In genomic region chr15:37847776-37848175, GRCh38 we compare ENCODE assay signal across 8 cellular contexts.
"Had no signal": no experiment of that assay in that cellular context is flagged by ENCODE, and none has a peak within 500 bp of the region (broad histone marks: within the 10 kb centered on the region; RNA-seq: fewer than 3 reads in every experiment).

No MANE protein-coding gene starts in this region.

- FAIRE-seq: G401.6, GM12891, GM12892, GM18507, GM19239 had no signal

- ATAC-seq: GM12878 had no signal

- H3K4me3 ChIP-seq: GM12878 had no signal

- DNase-seq: GDM1, GF-D8 had no signal
